ENCODE assay signal across 4 cellular contexts in genomic region chr1:148768541-148768940, GRCh38. TPM values are rescaled to one million over a fixed set of nuclear protein-coding genes. Genes with fewer than 3 reads are reported as not detected.
"Had no signal": no experiment of that assay in that cellular context is flagged by ENCODE, and none has a peak within 500 bp of the region (broad histone marks: within the 10 kb centered on the region; RNA-seq: fewer than 3 reads in every experiment).

No MANE protein-coding gene starts in this region.

RNA-seq across cellular contexts. Expression of gene NUDT4B, which starts 20.0 kb away (rescaled TPM):
- total RNA-seq: esophagus mucosa, left ventricle myocardium superior, lower lobe of right lung, mesothelial cell of epicardium had no signal
